24 cellular contexts compared by ENCODE assay signal in genomic region chrX:41047878-41048534, GRCh38.
"Had no signal": no experiment of that assay in that cellular context is flagged by ENCODE, and none has a peak within 500 bp of the region (broad histone marks: within the 10 kb centered on the region; RNA-seq: fewer than 3 reads in every experiment).

No MANE protein-coding gene starts in this region.

- H3K9me3 ChIP-seq: heart left ventricle, tibial nerve had no signal

- H3K36me3 ChIP-seq: heart left ventricle, tibial nerve had no signal

- H3K4me3 ChIP-seq: coronary artery, tibial nerve had no signal

- H3K9me3 Mint-ChIP-seq: activated CD8-positive, alpha-beta T cell treated with anti-CD3 and anti-CD28 coated beads for 36 hours; activated T-cell treated with anti-CD3 and anti-CD28 coated beads, Interleukin-2, amount 50 U/mL, for 72 hours; natural killer cell; WTC11 had no signal

- H3K36me3 Mint-ChIP-seq: activated naive CD8-positive, alpha-beta T cell; natural killer cell; WTC11 had no signal

- FAIRE-seq: frontal cortex had no signal

- H3K27ac ChIP-seq: coronary artery had no signal

- DNase-seq: activated CD4-positive, alpha-beta T cell treated with anti-CD3 and anti-CD28 coated beads for 4 hours; activated CD8-positive, alpha-beta memory T cell treated with anti-CD3 and anti-CD28 coated beads, Interleukin-2, amount 50 U/mL, for 48 hours; activated CD8-positive, alpha-beta T cell treated with anti-CD3 and anti-CD28 coated beads for 36 hours; activated gamma-delta T cell treated with Interleukin-2 at 50 U/mL for 16 hours; activated T-cell treated with anti-CD3 and anti-CD28 coated beads, Interleukin-2, amount 50 U/mL, for 72 hours; amniotic stem cell; caudate nucleus; effector CD4-positive, alpha-beta T cell; heart left ventricle; left cardiac atrium; midbrain; natural killer cell; nucleus accumbens; posterior cingulate gyrus; retina; stimulated activated CD4-positive, alpha-beta T cell treated with anti-CD3 and anti-CD28 coated beads, Interleukin-15, amount 100 ng/mL, for 24 hours; stimulated activated CD4-positive, alpha-beta T cell treated with anti-CD3 and anti-CD28 coated beads, Interleukin-4, amount 100 ng/mL, for 1 hour; stimulated activated naive CD4-positive, alpha-beta T cell; T-helper 17 cell had no signal

- H3K4me1 Mint-ChIP-seq: natural killer cell, T-helper 17 cell had no signal

- H3K27me3 Mint-ChIP-seq: activated CD8-positive, alpha-beta T cell treated with anti-CD3 and anti-CD28 coated beads for 36 hours; activated naive CD8-positive, alpha-beta T cell; T-helper 17 cell had no signal

- H3K27ac Mint-ChIP-seq: activated CD8-positive, alpha-beta T cell treated with anti-CD3 and anti-CD28 coated beads for 36 hours; activated naive CD8-positive, alpha-beta T cell; activated T-cell treated with anti-CD3 and anti-CD28 coated beads, Interleukin-2, amount 50 U/mL, for 72 hours; natural killer cell; T-helper 17 cell had no signal

- ATAC-seq: activated CD8-positive, alpha-beta T cell treated with anti-CD3 and anti-CD28 coated beads for 36 hours; activated T-cell treated with anti-CD3 and anti-CD28 coated beads, Interleukin-2, amount 50 U/mL, for 72 hours; heart left ventricle; left cardiac atrium; natural killer cell; T-helper 17 cell; WTC11 had no signal

- H3K4me3 Mint-ChIP-seq: activated CD8-positive, alpha-beta T cell treated with anti-CD3 and anti-CD28 coated beads for 36 hours; activated naive CD8-positive, alpha-beta T cell; natural killer cell; T-helper 17 cell; WTC11 had no signal
